In the genomic region with DNA sequence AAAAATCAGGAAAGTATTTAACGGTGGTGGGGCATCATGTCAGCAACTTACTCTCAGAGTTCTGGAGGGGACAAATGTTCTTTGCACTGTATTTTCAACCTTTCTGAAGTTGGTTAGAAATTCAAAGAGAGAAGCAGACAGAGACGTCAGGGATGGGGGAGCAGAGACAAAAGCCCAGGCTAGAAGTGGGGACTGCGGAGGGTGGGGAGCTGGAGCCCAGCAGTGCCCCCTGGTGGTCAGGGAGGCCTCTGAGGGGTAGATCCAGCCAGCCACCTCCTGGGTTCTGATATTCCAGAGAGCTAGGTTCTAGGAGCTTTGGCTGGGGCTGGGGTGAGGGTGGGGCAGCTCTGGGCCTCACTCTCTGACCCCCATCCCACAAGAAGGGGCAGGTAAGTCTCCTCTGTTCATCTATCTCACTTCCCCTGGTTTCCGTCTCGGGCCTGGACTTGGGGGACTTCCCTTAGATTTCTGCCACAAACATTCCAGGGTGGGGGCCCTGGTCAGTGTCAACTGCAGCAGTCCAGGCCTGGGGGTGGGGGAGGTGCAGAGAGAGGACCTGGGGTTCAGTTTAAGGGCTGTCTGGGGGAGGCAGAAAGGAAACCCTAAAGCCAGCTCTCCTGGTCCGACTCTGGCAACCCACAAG, we compare ENCODE assay signal across 8 cellular contexts. TPM values are rescaled to one million over a fixed set of nuclear protein-coding genes. Genes with fewer than 3 reads are reported as not detected.
DNase-seq lines count a peak whose midpoint lies in the region; ATAC-seq and TF ChIP-seq lines count a peak whose summit lies in the region.

No MANE protein-coding gene starts in this region.

- DNase-seq in Calu3 = peak; percentile 83
- DNase-seq in HL-60 (ENCODE audit: low read depth in 1 of 2, low spot score in 1 of 2) = peak; percentile 28 to 29
- DNase-seq in T-helper 17 cell = peak; percentile 15 to 40 (median 36)
- DNase-seq in astrocyte of the hippocampus (ENCODE audit: low read depth, low spot score) = peak; percentile 73
- peak; percentile 39 for DNase-seq in kidney tubule cell (ENCODE audit: low spot score)
- DNase-seq in stimulated activated CD4-positive, alpha-beta T cell treated with anti-CD3 and anti-CD28 coated beads, Interleukin-4, amount 100 ng/mL, for 48 hours (ENCODE audit: low read depth in 2 of 2) = peak; percentile 36 to 70
- no peak for DNase-seq in AG08395 (ENCODE audit: low spot score)
- no peak for DNase-seq in lower leg skin (ENCODE audit: low spot score in 2 of 2)

- peak; percentile 69 for ATAC-seq in T-helper 17 cell

- no peak overlapping the region for H3K27ac Mint-ChIP-seq in Calu3 (ENCODE audit: unreplicated experiment)
- H3K27ac Mint-ChIP-seq in T-helper 17 cell = no peak overlapping the region

- H3K4me3 Mint-ChIP-seq in Calu3 (ENCODE audit: low read depth, unreplicated experiment) = peak overlapping the region; percentile 33
- no peak overlapping the region for H3K4me3 Mint-ChIP-seq in T-helper 17 cell

- H3K27me3 Mint-ChIP-seq in Calu3 (ENCODE audit: unreplicated experiment) (peaks cover 50% of the 10 kb centered on the region), T-helper 17 cell (peaks cover 52% of the 10 kb centered on the region)

- H3K9me3 ChIP-seq in T-helper 17 cell (ENCODE audit: control insufficient read depth, low read length, poor library complexity, severe bottlenecking) = no peaks in the 10 kb centered on the region

- H3K27me3 ChIP-seq in HL-60 (ENCODE audit: insufficient read depth, poor library complexity, severe bottlenecking) = no peaks in the 10 kb centered on the region

- intact Hi-C loops in Calu3 (cut with micrococcal nuclease; ENCODE audit: unreplicated experiment) (no loop called here), lower leg skin (cut with DNase I; ENCODE audit: low total_unique reads) (no loop called here)

- BruUV-seq in Calu3 (replicated peaks; lab: Mats Ljungman, UMichigan) = no TSS peak

- peak; percentile 72 for TF ChIP-seq CTCF in Calu3 (IDR thresholded peaks at IDR 0.05; ENCODE audit: unreplicated experiment)
- peak; percentile 69 for TF ChIP-seq CTCF in HL-60 (IDR thresholded peaks at IDR 0.05; ENCODE audit: insufficient read depth, low read length)
- no peak for TF ChIP-seq CTCF in lower leg skin (IDR thresholded peaks at IDR 0.05)

- CTCF ChIA-PET in Calu3 (lab: Charles Lee) = interaction anchor here (0.6 to 2.7 kb wide), 14 partner anchors 10 to 1618 kb away, joined by 3 to 32 read pairs (median 4); no protein-coding TSS in a partner anchor

- no peak overlapping the region for H3K4me3 ChIP-seq in HL-60 (replicated peaks; ENCODE audit: insufficient read depth, low read length)
- H3K4me3 ChIP-seq in lower leg skin (ENCODE audit: low read depth, poor library complexity, severe bottlenecking) = no peak overlapping the region

- no peaks in the 10 kb centered on the region for H3K36me3 Mint-ChIP-seq in Calu3 (ENCODE audit: insufficient read depth, unreplicated experiment)
- peaks cover 2% of the 10 kb centered on the region for H3K36me3 Mint-ChIP-seq in T-helper 17 cell (ENCODE audit: low read depth)

- no peak for TF ChIP-seq POLR2A in lower leg skin (IDR thresholded peaks at IDR 0.05)

- 40 to 61% methylated on average over 6 of the region's 6 CpGs for WGBS in lower leg skin, 2 donors

- no peaks in the 10 kb centered on the region for H3K9me3 Mint-ChIP-seq in Calu3 (ENCODE audit: low read depth, unreplicated experiment)

- no peak overlapping the region for H3K27ac ChIP-seq in HL-60 (replicated peaks)

- H3K4me1 Mint-ChIP-seq in Calu3 (ENCODE audit: low read depth, unreplicated experiment) (peaks cover 34% of the 10 kb centered on the region), T-helper 17 cell (peaks cover 8% of the 10 kb centered on the region)

RNA-seq across cellular contexts. Expression of gene TNS1, which starts 8.9 kb away (rescaled TPM):
- total RNA-seq in Calu3 (2022) = 2.2 and 2.3 TPM in 2 replicates
- total RNA-seq in T-helper 17 cell = 10 to 100 TPM in 1 of 2 donors, under 1 TPM in 1; 0.80 to 16.8 TPM
- 100 to 1,000 TPM in 2 of 4 donors, 10 to 100 TPM in 2; 57.7 to 120 (median 95.7) TPM for total RNA-seq in lower leg skin

Comparison
In these comparisons a context has a peak if more than half of its experiments do, and no peak if none do; other contexts are left out.
1. DNase-seq: peak in Calu3 (single experiment), HL-60 (2 of 2), T-helper 17 cell (3 of 3), astrocyte of the hippocampus (single experiment), kidney tubule cell (single experiment) and stimulated activated CD4-positive, alpha-beta T cell treated with anti-CD3 and anti-CD28 coated beads, Interleukin-4, amount 100 ng/mL, for 48 hours (2 of 2); none in AG08395 (single experiment) and lower leg skin (0 of 2).
2. CTCF ChIP-seq: peak in Calu3 (single experiment) and HL-60 (single experiment); none in lower leg skin (0 of 3).